In genomic region chr9:134215709-134216448, GRCh38 we compare ENCODE assay signal across 9 cellular contexts. TPM values are rescaled to one million over a fixed set of nuclear protein-coding genes. Genes with fewer than 3 reads are reported as not detected.
A peak's percentile ranks its signal among the peaks of the same experiment; 100 is the strongest.
DNase-seq lines count a peak whose midpoint lies in the region; ATAC-seq and TF ChIP-seq lines count a peak whose summit lies in the region.
"Had no signal": no experiment of that assay in that cellular context is flagged by ENCODE, and none has a peak within 500 bp of the region (broad histone marks: within the 10 kb centered on the region; RNA-seq: fewer than 3 reads in every experiment).

No MANE protein-coding gene starts in this region.

- H3K4me1 ChIP-seq in mucosa of rectum (ENCODE audit: control insufficient read depth in 2 of 2, insufficient read depth in 2 of 2, low read length in 2 of 2), result peaks cover 4 to 8% of the 10 kb centered on the region in 2 donors

- peak overlapping the region in 8 of 59 donors; percentile 0 to 19 (median 3) for H3K4me3 ChIP-seq in dorsolateral prefrontal cortex
- H3K4me3 ChIP-seq in mucosa of rectum (ENCODE audit: low read length in 2 of 2), result no peak overlapping the region

- H3K27ac ChIP-seq in dorsolateral prefrontal cortex (peak overlapping the region; percentile 7 to 98 (median 91)), mucosa of rectum (ENCODE audit: low read depth in 2 of 2, low read length in 2 of 2) (peak overlapping the region; percentile 74 to 76)

- H3K9me3 ChIP-seq in mucosa of rectum (ENCODE audit: control insufficient read depth in 2 of 2, low read length in 2 of 2), result peaks cover 4 to 6% of the 10 kb centered on the region in 2 donors

- DNase-seq in Right ventricle myocardium inferior (ENCODE audit: missing footprints), result no peak
- no peak for DNase-seq in cardiac septum (ENCODE audit: low spot score)
- DNase-seq in dorsolateral prefrontal cortex, result peak in 9 of 10 donors; percentile 38 to 84 (median 64)
- DNase-seq: activated B cell treated with CpG ODN at 0.5 μM for 24 hours had no signal

- ATAC-seq in Right ventricle myocardium inferior, result peak; percentile 28
- no peak for ATAC-seq in GM18511 (IDR thresholded peaks at IDR 0.05; ENCODE audit: unreplicated experiment)
- ATAC-seq in HG03280 (IDR thresholded peaks at IDR 0.05; ENCODE audit: unreplicated experiment), result no peak
- no peak for ATAC-seq in GM19463 (IDR thresholded peaks at IDR 0.05; ENCODE audit: unreplicated experiment)
- no peak for ATAC-seq in HG03432 (IDR thresholded peaks at IDR 0.05; ENCODE audit: unreplicated experiment)

- H3K27me3 ChIP-seq in dorsolateral prefrontal cortex, result no peaks in the 10 kb centered on the region
- H3K27me3 ChIP-seq in mucosa of rectum (ENCODE audit: control insufficient read depth in 2 of 2, insufficient read depth in 2 of 2, low read length in 2 of 2), result peaks cover 0 to 4% of the 10 kb centered on the region in 2 donors

- no peaks in the 10 kb centered on the region for H3K36me3 ChIP-seq in mucosa of rectum (ENCODE audit: control insufficient read depth in 2 of 2, insufficient read depth in 2 of 2, low read length in 2 of 2)

- H3K9ac ChIP-seq in mucosa of rectum (ENCODE audit: low read depth in 1 of 2, low read length in 2 of 2), result peak overlapping the region in 1 of 2 donors; percentile 42

- intact Hi-C loops in Right ventricle myocardium inferior (cut with DNase I), result loop anchor here (2.0 kb wide), 1 partner anchor 43 kb away; no protein-coding TSS in a partner anchor
- intact Hi-C loops in cardiac septum (cut with DNase I), result no loop called here
- intact Hi-C loops in dorsolateral prefrontal cortex (cut with DNase I), result loop anchor here in 1 of 2 donors (5.0 kb wide), 1 partner anchor 44 kb away; no protein-coding TSS in a partner anchor

- peak in 1 of 56 donors; percentile 14 for TF ChIP-seq CTCF in dorsolateral prefrontal cortex (IDR thresholded peaks at IDR 0.05 in 54 of 56, conservative IDR thresholded peaks at IDR 0.05 in 2 of 56; ENCODE audit: low read depth in 1 of 56, partially characterized antibody in 56 of 56)

RNA-seq across cellular contexts. Expression of gene RNU6ATAC, which starts 51.5 kb away (rescaled TPM):
- total RNA-seq in Right ventricle myocardium inferior, result 122 TPM
- 214 TPM for total RNA-seq in cardiac septum
- total RNA-seq in dorsolateral prefrontal cortex, result 100 to 1,000 TPM in 83 of 120 experiments, 10 to 100 TPM in 37; 25.4 to 362 (median 132) TPM

Comparison
In these comparisons a context has a peak if more than half of its experiments do, and no peak if none do; other contexts are left out.
1. DNase-seq: peak in dorsolateral prefrontal cortex (9 of 10); none in Right ventricle myocardium inferior (single experiment) and cardiac septum (single experiment).